18 cellular contexts compared by ENCODE assay signal in the genomic region with DNA sequence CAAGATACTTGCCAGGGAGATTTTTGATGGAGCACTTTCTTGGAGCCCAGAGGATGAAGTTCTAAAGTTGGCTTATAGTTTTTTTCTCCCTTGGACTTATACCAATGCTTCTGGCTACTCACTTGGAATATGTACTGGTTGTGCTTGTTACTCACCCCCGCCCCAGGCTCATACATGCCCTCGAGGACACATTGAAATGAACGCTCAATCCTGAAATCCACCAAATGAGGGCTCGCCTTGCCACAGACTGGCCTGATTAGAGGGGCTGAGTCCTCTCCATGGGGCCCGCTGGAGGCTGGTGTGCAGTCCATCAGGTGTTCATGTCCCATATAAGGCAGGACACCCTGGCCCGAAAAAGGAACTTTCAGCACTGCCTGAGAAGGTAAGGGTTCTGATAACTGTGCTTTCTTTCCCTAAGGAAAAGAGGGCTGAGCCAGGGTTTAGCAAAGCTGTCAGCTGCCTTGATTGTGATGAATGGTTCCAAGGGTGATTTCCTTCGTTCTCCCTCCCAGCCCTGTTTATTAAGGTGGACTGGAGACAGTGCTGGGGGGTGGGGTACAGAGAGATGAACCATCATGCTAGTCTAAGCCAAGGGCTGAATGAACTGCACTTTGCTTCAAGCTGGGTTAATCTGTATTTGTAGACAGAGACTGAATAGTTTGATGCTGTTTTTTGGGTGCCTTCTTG. TPM values are rescaled to one million over a fixed set of nuclear protein-coding genes. Genes with fewer than 3 reads are reported as not detected.
DNase-seq lines count a peak whose midpoint lies in the region; ATAC-seq, FAIRE-seq and TF ChIP-seq lines count a peak whose summit lies in the region.
"Had no signal": no experiment of that assay in that cellular context is flagged by ENCODE, and none has a peak within 500 bp of the region (broad histone marks: within the 10 kb centered on the region; RNA-seq: fewer than 3 reads in every experiment).

No MANE protein-coding gene starts in this region.

- peak overlapping the region; percentile 28 for H3K4me2 ChIP-seq in keratinocyte (ENCODE audit: control insufficient read depth, extremely low read depth, insufficient read depth, low read depth, low read length)

- no peak for ATAC-seq in activated CD4-positive, alpha-beta T cell treated with anti-CD3 and anti-CD28 coated beads for 36 hours

- POLR2A ChIA-PET in activated CD4-positive, alpha-beta T cell treated with anti-CD3 and anti-CD28 coated beads for 36 hours (lab: Charles Lee), result interaction anchor here (1.7 kb wide), 1 partner anchor 10 kb away, joined by 7 read pairs; a partner anchor contains a TSS
- POLR2A ChIA-PET in activated CD4-positive, alpha-beta T cell treated with anti-CD3 and anti-CD28 coated beads, Interleukin-2, amount 10 ng/mL, durations not matched to agents 7 days and 5 days (lab: Charles Lee), result interaction anchor here (1.0 kb wide), 1 partner anchor 11 kb away, joined by 4 read pairs; a partner anchor contains a TSS

- intact Hi-C loops in activated CD4-positive, alpha-beta T cell treated with anti-CD3 and anti-CD28 coated beads for 36 hours (cut with DNase I, micrococcal nuclease), result no loop called here

- peaks cover 24% of the 10 kb centered on the region for H3K4me1 ChIP-seq in keratinocyte (ENCODE audit: control insufficient read depth, extremely low read depth, insufficient read depth, low read length)
- peaks cover 12% of the 10 kb centered on the region for H3K4me1 ChIP-seq in effector memory CD4-positive, alpha-beta T cell (ENCODE audit: control insufficient read depth, insufficient read depth, low read length, poor library complexity, severe bottlenecking)

- no peaks in the 10 kb centered on the region for H3K36me3 ChIP-seq in keratinocyte (ENCODE audit: control insufficient read depth in 2 of 2, extremely low read depth in 1 of 2, insufficient read depth in 2 of 2, low read length in 2 of 2)
- H3K36me3 ChIP-seq in effector memory CD4-positive, alpha-beta T cell (ENCODE audit: control insufficient read depth, insufficient read depth, low read length), result no peaks in the 10 kb centered on the region

- no peaks in the 10 kb centered on the region for H3K79me2 ChIP-seq in keratinocyte (ENCODE audit: control insufficient read depth, insufficient read depth, low read length)

- no peak for TF ChIP-seq CTCF in keratinocyte (optimal IDR thresholded peaks at IDR 0.05 in 1 of 3, IDR thresholded peaks at IDR 0.05 in 1 of 3, conservative IDR thresholded peaks at IDR 0.05 in 1 of 3; ENCODE audit: extremely low read depth in 1 of 3, insufficient read depth in 2 of 3, low read length in 3 of 3)
- TF ChIP-seq CTCF in type B pancreatic cell (conservative IDR thresholded peaks at IDR 0.05), result no peak

- H2AFZ ChIP-seq in keratinocyte (ENCODE audit: control insufficient read depth, low read length), result no peak overlapping the region

- FAIRE-seq in keratinocyte (lab: Jason Lieb, UNC), result no peak
- no peak for FAIRE-seq in HTR-8/SVneo (lab: Jason Lieb, UNC)

- peak overlapping the region; percentile 7 for H3K4me3 Mint-ChIP-seq in activated CD4-positive, alpha-beta T cell treated with anti-CD3 and anti-CD28 coated beads for 36 hours
- no peak overlapping the region for H3K4me3 Mint-ChIP-seq in activated CD4-positive, alpha-beta T cell treated with anti-CD3 and anti-CD28 coated beads, Interleukin-2, amount 10 ng/mL, durations not matched to agents 7 days and 5 days
- no peak overlapping the region for H3K4me3 Mint-ChIP-seq in activated naive CD8-positive, alpha-beta T cell
- no peak overlapping the region for H3K4me3 Mint-ChIP-seq in type B pancreatic cell
- H3K4me3 Mint-ChIP-seq: IgD-negative memory B cell had no signal

- H3K27me3 ChIP-seq in keratinocyte (ENCODE audit: control insufficient read depth, extremely low read depth, insufficient read depth, low read length), result no peaks in the 10 kb centered on the region
- H3K27me3 ChIP-seq in effector memory CD4-positive, alpha-beta T cell (replicated peaks; ENCODE audit: control insufficient read depth, insufficient read depth, low read length, poor library complexity, severe bottlenecking), result no peaks in the 10 kb centered on the region
- H3K27me3 ChIP-seq: brain microvascular endothelial cell had no signal

- CTCF ChIA-PET in activated CD4-positive, alpha-beta T cell treated with anti-CD3 and anti-CD28 coated beads for 36 hours (lab: Charles Lee), result interaction anchor here (0.8 to 4.4 kb wide), 5 partner anchors 10 to 210 kb away, joined by 3 to 29 read pairs (median 8); a partner anchor contains a TSS
- CTCF ChIA-PET in activated CD4-positive, alpha-beta T cell treated with anti-CD3 and anti-CD28 coated beads, Interleukin-2, amount 10 ng/mL, durations not matched to agents 7 days and 5 days (lab: Charles Lee), result interaction anchor here (0.6 to 6.5 kb wide), 4 partner anchors 10 to 1567 kb away, joined by 3 to 53 read pairs (median 15); a partner anchor contains a TSS

- H3K9ac ChIP-seq in keratinocyte (ENCODE audit: control insufficient read depth, extremely low read depth, insufficient read depth, low read length), result no peak overlapping the region

- H3K9me3 ChIP-seq in keratinocyte (ENCODE audit: control insufficient read depth, low read depth, low read length), result no peaks in the 10 kb centered on the region
- no peaks in the 10 kb centered on the region for H3K9me3 ChIP-seq in effector memory CD4-positive, alpha-beta T cell (ENCODE audit: control insufficient read depth, low read length)

- no peak for DNase-seq in activated CD4-positive, alpha-beta T cell treated with anti-CD3 and anti-CD28 coated beads for 36 hours
- DNase-seq in activated CD4-positive, alpha-beta T cell treated with anti-CD3 and anti-CD28 coated beads, Interleukin-2, amount 10 ng/mL, durations not matched to agents 7 days and 5 days, result no peak
- DNase-seq in keratinocyte (ENCODE audit: low read depth, low spot score) (no peak), type B pancreatic cell (ENCODE audit: extremely low spot score, unreplicated experiment) (peak; percentile 62), NCI-H526 (lab: John Stamatoyannopoulos, UW) (no peak), HTR-8/SVneo (ENCODE audit: insufficient read length, low spot score) (no peak)
- no peak for DNase-seq in effector memory CD4-positive, alpha-beta T cell
- DNase-seq: activated T-cell treated with anti-CD3 and anti-CD28 coated beads, Interleukin-2, amount 50 U/mL, for 48 hours; brain microvascular endothelial cell; Calu3; effector CD8-positive, alpha-beta T cell; H7; kidney glomerular epithelial cell; NCI-H1417 treated with DMSO at 0.1 percent for 48 hours; NCI-H510A treated with DMSO at 0.1 percent for 48 hours; T-helper 1 cell had no signal

- H3K27me3 Mint-ChIP-seq in activated CD4-positive, alpha-beta T cell treated with anti-CD3 and anti-CD28 coated beads for 36 hours, result no peaks in the 10 kb centered on the region
- H3K27me3 Mint-ChIP-seq in activated CD4-positive, alpha-beta T cell treated with anti-CD3 and anti-CD28 coated beads, Interleukin-2, amount 10 ng/mL, durations not matched to agents 7 days and 5 days, result no peaks in the 10 kb centered on the region
- H3K27me3 Mint-ChIP-seq in activated naive CD8-positive, alpha-beta T cell, result no peaks in the 10 kb centered on the region
- no peaks in the 10 kb centered on the region for H3K27me3 Mint-ChIP-seq in type B pancreatic cell
- H3K27me3 Mint-ChIP-seq: IgD-negative memory B cell had no signal

- H4K20me1 ChIP-seq in keratinocyte (ENCODE audit: control insufficient read depth, extremely low read depth, insufficient read depth, low read length), result no peaks in the 10 kb centered on the region

- dilution Hi-C loops in keratinocyte (cut with MboI; ENCODE audit: extremely low pct_ligation_motif_present, low sequenced_read_pairs), result no loop called here

- H3K9me3 Mint-ChIP-seq in activated CD4-positive, alpha-beta T cell treated with anti-CD3 and anti-CD28 coated beads for 36 hours (ENCODE audit: low read depth), result no peaks in the 10 kb centered on the region
- H3K9me3 Mint-ChIP-seq in activated CD4-positive, alpha-beta T cell treated with anti-CD3 and anti-CD28 coated beads, Interleukin-2, amount 10 ng/mL, durations not matched to agents 7 days and 5 days, result peaks cover 8% of the 10 kb centered on the region
- no peaks in the 10 kb centered on the region for H3K9me3 Mint-ChIP-seq in activated naive CD8-positive, alpha-beta T cell (ENCODE audit: low read depth)
- H3K9me3 Mint-ChIP-seq in type B pancreatic cell, result no peaks in the 10 kb centered on the region
- H3K9me3 Mint-ChIP-seq: IgD-negative memory B cell had no signal

- H3K27ac Mint-ChIP-seq in activated CD4-positive, alpha-beta T cell treated with anti-CD3 and anti-CD28 coated beads for 36 hours, result peak overlapping the region; percentile 49
- no peak overlapping the region for H3K27ac Mint-ChIP-seq in activated CD4-positive, alpha-beta T cell treated with anti-CD3 and anti-CD28 coated beads, Interleukin-2, amount 10 ng/mL, durations not matched to agents 7 days and 5 days
- peak overlapping the region; percentile 87 for H3K27ac Mint-ChIP-seq in activated naive CD8-positive, alpha-beta T cell
- H3K27ac Mint-ChIP-seq in type B pancreatic cell, result peak overlapping the region; percentile 23
- H3K27ac Mint-ChIP-seq: IgD-negative memory B cell had no signal

- no peaks in the 10 kb centered on the region for H3K9me1 ChIP-seq in keratinocyte (ENCODE audit: control insufficient read depth, extremely low read depth, insufficient read depth, low read length)

- H3K36me3 Mint-ChIP-seq in activated CD4-positive, alpha-beta T cell treated with anti-CD3 and anti-CD28 coated beads for 36 hours (ENCODE audit: low read depth), result peaks cover 15% of the 10 kb centered on the region
- H3K36me3 Mint-ChIP-seq in activated CD4-positive, alpha-beta T cell treated with anti-CD3 and anti-CD28 coated beads, Interleukin-2, amount 10 ng/mL, durations not matched to agents 7 days and 5 days (ENCODE audit: low read depth), result peaks cover 33% of the 10 kb centered on the region
- H3K36me3 Mint-ChIP-seq in activated naive CD8-positive, alpha-beta T cell, result peaks cover 6% of the 10 kb centered on the region
- peaks cover 5% of the 10 kb centered on the region for H3K36me3 Mint-ChIP-seq in type B pancreatic cell
- H3K36me3 Mint-ChIP-seq: IgD-negative memory B cell had no signal

- H3K27ac ChIP-seq in keratinocyte (ENCODE audit: control insufficient read depth, insufficient read depth, low read length), result no peak overlapping the region
- H3K27ac ChIP-seq in effector memory CD4-positive, alpha-beta T cell (ENCODE audit: insufficient read depth, low read length, poor library complexity, severe bottlenecking), result no peak overlapping the region
- H3K27ac ChIP-seq: brain microvascular endothelial cell had no signal

- no peak overlapping the region for H3K4me3 ChIP-seq in keratinocyte (ENCODE audit: control insufficient read depth in 2 of 3, extremely low read depth in 1 of 3, insufficient read depth in 2 of 3, low read depth in 1 of 3, low read length in 3 of 3)
- H3K4me3 ChIP-seq in effector memory CD4-positive, alpha-beta T cell (ENCODE audit: insufficient read depth, low read depth, low read length, poor library complexity, severe bottlenecking), result no peak overlapping the region

- peaks cover 54% of the 10 kb centered on the region for H3K4me1 Mint-ChIP-seq in activated CD4-positive, alpha-beta T cell treated with anti-CD3 and anti-CD28 coated beads for 36 hours
- H3K4me1 Mint-ChIP-seq in activated CD4-positive, alpha-beta T cell treated with anti-CD3 and anti-CD28 coated beads, Interleukin-2, amount 10 ng/mL, durations not matched to agents 7 days and 5 days, result peaks cover 53% of the 10 kb centered on the region
- H3K4me1 Mint-ChIP-seq in activated naive CD8-positive, alpha-beta T cell (ENCODE audit: low read depth), result peaks cover 58% of the 10 kb centered on the region
- peaks cover 24% of the 10 kb centered on the region for H3K4me1 Mint-ChIP-seq in type B pancreatic cell (ENCODE audit: unreplicated experiment)

RNA-seq across cellular contexts. Expression of a gene that starts 10.6 kb away (rescaled TPM):
- 10 to 100 TPM; 10.3 to 12.2 TPM for total RNA-seq in activated CD4-positive, alpha-beta T cell treated with anti-CD3 and anti-CD28 coated beads for 36 hours
- total RNA-seq in activated CD4-positive, alpha-beta T cell treated with anti-CD3 and anti-CD28 coated beads, Interleukin-2, amount 10 ng/mL, durations not matched to agents 7 days and 5 days, result 10 to 100 TPM; 11.9 to 12.1 TPM
- 2.3 to 3.1 TPM (median 3.0 TPM) in 3 replicates for polyA plus RNA-seq in keratinocyte
- 2.4 TPM for polyA plus RNA-seq in keratinocyte (2011; ENCODE audit: low read depth)
- 1.4 and 2.3 TPM in 2 replicates for polyA plus RNA-seq in keratinocyte (2011; cell fraction: cytosol; rRNA removed)
- 3.5 and 4.3 TPM in 2 replicates for polyA plus RNA-seq in keratinocyte (2011; cell fraction: nucleus; rRNA removed)
- polyA plus RNA-seq in keratinocyte (2012; ENCODE audit: low replicate concordance), result 2.1 and 3.4 TPM in 2 replicates
- polyA minus RNA-seq in keratinocyte, result 3.4 to 6.6 TPM (median 4.7 TPM) in 3 replicates
- 1.2 TPM for polyA minus RNA-seq in keratinocyte (2011; cell fraction: cytosol; rRNA and poly(A)+ RNA removed)
- 2.6 and 4.5 TPM in 2 replicates for polyA minus RNA-seq in keratinocyte (2011; cell fraction: nucleus; rRNA and poly(A)+ RNA removed)
- 22.2 and 26.1 TPM in 2 replicates for total RNA-seq in type B pancreatic cell (ENCODE audit: low replicate concordance)
